In genomic region chr7:64515330-64515729, GRCh38 we compare ENCODE assay signal across 20 cellular contexts. TPM values are rescaled to one million over a fixed set of nuclear protein-coding genes. Genes with fewer than 3 reads are reported as not detected.
DNase-seq lines count a peak whose midpoint lies in the region; TF ChIP-seq lines count a peak whose summit lies in the region.
"Had no signal": no experiment of that assay in that cellular context is flagged by ENCODE, and none has a peak within 500 bp of the region (broad histone marks: within the 10 kb centered on the region; RNA-seq: fewer than 3 reads in every experiment).

No MANE protein-coding gene starts in this region.

- no peaks in the 10 kb centered on the region for H4K20me1 ChIP-seq in BLaER1
- H4K20me1 ChIP-seq in neural progenitor cell (ENCODE audit: low read depth), result no peaks in the 10 kb centered on the region

- DNase-seq in LNCaP clone FGC (ENCODE audit: low read depth) (peak; percentile 36), cardiac fibroblast (ENCODE audit: low read depth in 2 of 2) (peak; percentile 20 to 61), NCI-H2227 treated with DMSO at 0.1 percent for 48 hours (lab: John Stamatoyannopoulos, UW) (no peak), hypothalamus (lab: John Stamatoyannopoulos, UW) (no peak), neural progenitor cell (ENCODE audit: low spot score) (no peak)
- DNase-seq: activated naive CD8-positive, alpha-beta T cell treated with anti-CD3 and anti-CD28 coated beads, Interleukin-2, amount 10 ng/mL, durations not matched to agents 7 days and 5 days; COR-L47; dorsolateral prefrontal cortex; left colon; midbrain; NCI-H1436; NCI-H2171 treated with DMSO at 0.1 percent for 48 hours; NCI-H748 treated with DMSO at 0.1 percent for 48 hours; SIG-M5; stimulated activated CD8-positive, alpha-beta memory T cell treated with anti-CD3 and anti-CD28 coated beads, Interleukin-4, amount 100 ng/mL, for 48 hours; substantia nigra had no signal

- peak overlapping the region; percentile 14; the same call in 1 of the 2 replicates for H3K4me3 ChIP-seq in BLaER1
- no peak overlapping the region for H3K4me3 ChIP-seq in LNCaP clone FGC (ENCODE audit: low read depth, low read length)
- H3K4me3 ChIP-seq in cardiac fibroblast (replicated peaks in 1 of 2; ENCODE audit: low read depth in 2 of 2, low read length in 2 of 2), result no peak overlapping the region
- H3K4me3 ChIP-seq in rectal smooth muscle tissue (ENCODE audit: low read length), result no peak overlapping the region
- H3K4me3 ChIP-seq in neural progenitor cell, result no peak overlapping the region
- H3K4me3 ChIP-seq: cardiac muscle cell, dorsolateral prefrontal cortex had no signal

- no peaks in the 10 kb centered on the region for H3K27me3 ChIP-seq in BLaER1
- no peaks in the 10 kb centered on the region for H3K27me3 ChIP-seq in rectal smooth muscle tissue (ENCODE audit: control insufficient read depth, insufficient read depth, low read length)
- H3K27me3 ChIP-seq in neural progenitor cell, result no peaks in the 10 kb centered on the region
- H3K27me3 ChIP-seq: cardiac muscle cell, dorsolateral prefrontal cortex had no signal

- H3K27me3 Mint-ChIP-seq in neural progenitor cell (ENCODE audit: insufficient read depth, low read depth), result peaks cover 2% of the 10 kb centered on the region
- H3K27me3 Mint-ChIP-seq: activated naive CD8-positive, alpha-beta T cell treated with anti-CD3 and anti-CD28 coated beads, Interleukin-2, amount 10 ng/mL, durations not matched to agents 7 days and 5 days had no signal

- H3K27ac ChIP-seq in BLaER1 (no peak overlapping the region), rectal smooth muscle tissue (ENCODE audit: low read depth, low read length) (peak overlapping the region; percentile 63), neural progenitor cell (no peak overlapping the region)
- H3K27ac ChIP-seq: cardiac muscle cell had no signal

- H3K4me2 ChIP-seq in BLaER1, result no peak overlapping the region
- H3K4me2 ChIP-seq in neural progenitor cell, result no peak overlapping the region

- no peaks in the 10 kb centered on the region for H3F3A ChIP-seq in neural progenitor cell (ENCODE audit: low read depth)

- H3K36me3 Mint-ChIP-seq in neural progenitor cell, result peaks cover 19% of the 10 kb centered on the region

- H3K9me3 ChIP-seq in BLaER1 (peaks cover 95% of the 10 kb centered on the region), neural progenitor cell (ENCODE audit: low read depth) (peaks cover 41% of the 10 kb centered on the region)

- H3K4me3 Mint-ChIP-seq in neural progenitor cell, result no peak overlapping the region
- H3K4me3 Mint-ChIP-seq: activated naive CD8-positive, alpha-beta T cell treated with anti-CD3 and anti-CD28 coated beads, Interleukin-2, amount 10 ng/mL, durations not matched to agents 7 days and 5 days; T-helper 1 cell treated with Interleukin-12 subunit alpha and Interleukin-12 subunit beta and Interleukin-4 antibody, amounts not matched to agents 30 μg/mL and 1 μg/mL, for 36 hours had no signal

- no peak overlapping the region for H3K27ac Mint-ChIP-seq in neural progenitor cell
- H3K27ac Mint-ChIP-seq: activated naive CD8-positive, alpha-beta T cell treated with anti-CD3 and anti-CD28 coated beads, Interleukin-2, amount 10 ng/mL, durations not matched to agents 7 days and 5 days; T-helper 1 cell treated with Interleukin-12 subunit alpha and Interleukin-12 subunit beta and Interleukin-4 antibody, amounts not matched to agents 30 μg/mL and 1 μg/mL, for 36 hours had no signal

- H3K79me2 ChIP-seq in neural progenitor cell (ENCODE audit: low read depth), result no peaks in the 10 kb centered on the region

- peaks cover 65% of the 10 kb centered on the region for H3K9me3 Mint-ChIP-seq in neural progenitor cell

- peaks cover 83% of the 10 kb centered on the region for H3K36me3 ChIP-seq in BLaER1
- no peaks in the 10 kb centered on the region for H3K36me3 ChIP-seq in rectal smooth muscle tissue (ENCODE audit: control insufficient read depth, insufficient read depth, low read length)
- peaks cover 2% of the 10 kb centered on the region for H3K36me3 ChIP-seq in neural progenitor cell
- H3K36me3 ChIP-seq: cardiac muscle cell had no signal

- TF ChIP-seq CTCF in LNCaP clone FGC (IDR thresholded peaks at IDR 0.05; ENCODE audit: control insufficient read depth, extremely low read depth, insufficient read depth) (no peak), cardiac fibroblast (IDR thresholded peaks at IDR 0.05; ENCODE audit: low read depth, low read length) (no peak), neural progenitor cell (IDR thresholded peaks at IDR 0.05) (no peak)

- H3K9ac ChIP-seq in BLaER1, result no peak overlapping the region
- H3K9ac ChIP-seq in rectal smooth muscle tissue (ENCODE audit: low read length), result no peak overlapping the region
- no peak overlapping the region for H3K9ac ChIP-seq in neural progenitor cell

- no peak overlapping the region for H2AFZ ChIP-seq in neural progenitor cell (replicated peaks)

- H3K4me1 Mint-ChIP-seq in neural progenitor cell, result no peaks in the 10 kb centered on the region
- H3K4me1 Mint-ChIP-seq: activated naive CD8-positive, alpha-beta T cell treated with anti-CD3 and anti-CD28 coated beads, Interleukin-2, amount 10 ng/mL, durations not matched to agents 7 days and 5 days had no signal

- no peaks in the 10 kb centered on the region for H3K4me1 ChIP-seq in BLaER1
- H3K4me1 ChIP-seq in rectal smooth muscle tissue (ENCODE audit: control insufficient read depth, insufficient read depth, low read length), result no peaks in the 10 kb centered on the region
- no peaks in the 10 kb centered on the region for H3K4me1 ChIP-seq in neural progenitor cell

RNA-seq across cellular contexts. Expression of gene ZNF680, which starts 47.5 kb away (rescaled TPM):
- not detected in 2 replicates for total RNA-seq in neural progenitor cell (ENCODE audit: low replicate concordance)

Comparison
In these comparisons a context has a peak if more than half of its experiments do, and no peak if none do; other contexts are left out.
1. DNase-seq: peak in LNCaP clone FGC (single experiment) and cardiac fibroblast (2 of 2); none in NCI-H2227 treated with DMSO at 0.1 percent for 48 hours (single experiment), hypothalamus (0 of 51) and neural progenitor cell (single experiment).